Comparison of ENCODE assay signal across 10 cellular contexts in the genomic region with DNA sequence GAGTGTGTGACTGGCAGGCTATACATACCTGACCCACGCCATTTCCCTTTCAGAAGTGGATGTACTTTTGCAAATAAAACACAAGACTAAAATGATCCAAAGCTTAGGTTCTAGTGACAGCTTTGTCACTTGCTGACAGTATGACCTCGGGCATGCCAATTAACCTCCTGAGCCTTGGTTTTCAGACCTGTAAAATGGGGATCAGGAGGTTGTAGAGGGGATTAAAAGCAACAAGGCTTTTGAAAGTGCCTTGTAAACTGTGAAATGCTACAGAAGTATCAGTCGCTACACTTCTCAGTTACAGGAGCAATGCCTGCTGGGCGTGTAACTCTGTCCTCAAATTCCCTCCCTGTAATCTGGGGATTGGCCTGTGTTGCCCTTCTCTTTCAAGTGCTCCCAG. TPM values are rescaled to one million over a fixed set of nuclear protein-coding genes. Genes with fewer than 3 reads are reported as not detected.
A peak's percentile ranks its signal among the peaks of the same experiment; 100 is the strongest.
DNase-seq lines count a peak whose midpoint lies in the region; ATAC-seq and TF ChIP-seq lines count a peak whose summit lies in the region.
"Had no signal": no experiment of that assay in that cellular context is flagged by ENCODE, and none has a peak within 500 bp of the region (broad histone marks: within the 10 kb centered on the region; RNA-seq: fewer than 3 reads in every experiment).

No MANE protein-coding gene starts in this region.

- H3K4me1 Mint-ChIP-seq in nephron, result peaks cover 28% of the 10 kb centered on the region

- H3K4me3 ChIP-seq in AG04450 (ENCODE audit: low read depth, low read length) (peak overlapping the region; percentile 78), HFF-Myc (replicated peaks; ENCODE audit: low read depth, low read length) (peak overlapping the region; percentile 78), coronary artery (peak overlapping the region; percentile 88)

- DNase-seq in AG04450 (ENCODE audit: low read depth, low spot score) (no peak), HFF-Myc (ENCODE audit: extremely low read depth, low read depth) (no peak), coronary artery (ENCODE audit: low spot score) (no peak), foreskin melanocyte (no peak)
- DNase-seq: activated gamma-delta T cell, Peyer's patch had no signal

- H3K9me3 ChIP-seq in AG04450 (ENCODE audit: control insufficient read depth, insufficient read depth, low read length), result peaks cover 14% of the 10 kb centered on the region
- H3K9me3 ChIP-seq: Peyer's patch had no signal

- H3K36me3 Mint-ChIP-seq in nephron (ENCODE audit: low read depth), result peaks cover 25% of the 10 kb centered on the region

- POLR2A ChIA-PET in AG04450 (lab: Yijun Ruan, JAX), result no interaction called here

- H3K9me3 Mint-ChIP-seq in nephron, result peaks cover 10% of the 10 kb centered on the region

- H3K27me3 ChIP-seq in AG04450 (ENCODE audit: control insufficient read depth, insufficient read depth, low read length), result peaks cover 8% of the 10 kb centered on the region
- H3K27me3 ChIP-seq: Peyer's patch had no signal

- peak overlapping the region; percentile 59 to 81 (median 72) for H3K27ac Mint-ChIP-seq in nephron

- peaks cover 22% of the 10 kb centered on the region for H3K27me3 Mint-ChIP-seq in nephron (ENCODE audit: low read depth)

- CTCF ChIA-PET in AG04450 (lab: Charles Lee), result interaction anchor here (1.3 to 2.9 kb wide), 3 partner anchors 277 to 370 kb away, joined by 3 to 7 read pairs (median 5); no protein-coding TSS in a partner anchor

- H3K27ac ChIP-seq in AG04450 (ENCODE audit: low read depth, low read length), result no peak overlapping the region
- peak overlapping the region in 1 of 2 donors; percentile 94 for H3K27ac ChIP-seq in coronary artery
- H3K27ac ChIP-seq: Peyer's patch had no signal

- TF ChIP-seq CTCF in AG04450 (IDR thresholded peaks at IDR 0.05; ENCODE audit: low read depth, low read length) (no peak), HFF-Myc (IDR thresholded peaks at IDR 0.05; ENCODE audit: low read depth, low read length, missing control alignments) (no peak), coronary artery (IDR thresholded peaks at IDR 0.05) (no peak), nephron (IDR thresholded peaks at IDR 0.05; ENCODE audit: unreplicated experiment in 3 of 3) (no peak)

- peak overlapping the region; percentile 92 to 93 (median 93) for H3K4me3 Mint-ChIP-seq in nephron

- ATAC-seq in HG02678 (IDR thresholded peaks at IDR 0.05; ENCODE audit: unreplicated experiment), result no peak
- ATAC-seq in HG02870 (IDR thresholded peaks at IDR 0.05; ENCODE audit: unreplicated experiment), result no peak
- ATAC-seq in HG02588 (IDR thresholded peaks at IDR 0.05; ENCODE audit: unreplicated experiment), result no peak

RNA-seq across cellular contexts. Expression of a gene that starts 8.7 kb away (rescaled TPM):
- 8.0 and 12.1 TPM in 2 replicates for polyA plus RNA-seq in AG04450 (2011; rRNA removed)
- polyA minus RNA-seq in AG04450 (2011; rRNA and poly(A)+ RNA removed), result 29.2 and 30.9 TPM in 2 replicates
